ENCODE assay signal across 6 cellular contexts in the genomic region with DNA sequence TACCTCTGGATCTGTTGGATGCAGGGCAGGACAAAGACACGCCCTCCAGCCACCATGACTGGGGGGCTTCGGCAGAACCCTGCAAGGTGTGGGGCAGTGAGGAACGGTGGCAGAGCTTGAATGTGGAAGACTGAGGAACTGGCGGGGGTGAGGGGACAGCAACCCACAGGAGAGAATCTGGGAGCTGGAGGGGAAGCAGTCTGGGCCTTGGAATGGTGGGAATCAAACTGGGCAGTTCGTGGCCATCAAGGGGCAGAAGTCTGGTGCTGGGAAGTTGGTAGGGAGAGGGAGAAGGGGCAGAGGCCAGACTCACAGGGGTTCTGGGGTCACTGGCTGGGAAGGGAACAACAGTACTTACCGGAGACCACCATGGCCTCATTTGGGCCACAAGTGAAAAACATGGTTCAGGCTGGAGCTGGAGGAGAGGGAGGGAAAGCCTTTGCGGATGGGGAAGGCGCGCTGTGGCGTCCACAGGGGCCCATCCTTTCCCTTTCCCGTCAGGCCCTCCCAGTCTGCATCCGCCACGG. TPM values are rescaled to one million over a fixed set of nuclear protein-coding genes. Genes with fewer than 3 reads are reported as not detected.
A peak's percentile ranks its signal among the peaks of the same experiment; 100 is the strongest.
DNase-seq lines count a peak whose midpoint lies in the region; ATAC-seq and TF ChIP-seq lines count a peak whose summit lies in the region.

No MANE protein-coding gene starts in this region.

- H3K36me3 ChIP-seq in kidney epithelial cell (ENCODE audit: control insufficient read depth, insufficient read depth, low read length) = peaks cover 1% of the 10 kb centered on the region

- H3K4me3 ChIP-seq in kidney epithelial cell (ENCODE audit: low read depth, low read length) = peak overlapping the region; percentile 90

- H3K9me3 Mint-ChIP-seq in Calu3 (ENCODE audit: low read depth, unreplicated experiment) = no peaks in the 10 kb centered on the region

- H3K4me1 Mint-ChIP-seq in Calu3 (ENCODE audit: low read depth, unreplicated experiment) = peaks cover 60% of the 10 kb centered on the region

- H3K27ac Mint-ChIP-seq in Calu3 (ENCODE audit: unreplicated experiment) = peak overlapping the region; percentile 98

- H3K36me3 Mint-ChIP-seq in Calu3 (ENCODE audit: insufficient read depth, unreplicated experiment) = peaks cover 86% of the 10 kb centered on the region

- H3K27me3 Mint-ChIP-seq in Calu3 (ENCODE audit: unreplicated experiment) = peaks cover 13% of the 10 kb centered on the region

- no TSS peak for BruUV-seq in Calu3 (replicated peaks; lab: Mats Ljungman, UMichigan)

- H3K27me3 ChIP-seq in kidney epithelial cell (ENCODE audit: control insufficient read depth, insufficient read depth, low read length) = no peaks in the 10 kb centered on the region

- TF ChIP-seq CTCF in Calu3 (IDR thresholded peaks at IDR 0.05; ENCODE audit: unreplicated experiment) (no peak), VCaP (conservative IDR thresholded peaks at IDR 0.05) (no peak), kidney epithelial cell (IDR thresholded peaks at IDR 0.05; ENCODE audit: insufficient read depth, low read length, poor library complexity, severe bottlenecking) (no peak)

- no peak for DNase-seq in Calu3
- no peak for DNase-seq in kidney epithelial cell (ENCODE audit: low read depth)
- DNase-seq in NCI-H146 (lab: John Stamatoyannopoulos, UW) = no peak
- DNase-seq in NCI-H1105 (lab: John Stamatoyannopoulos, UW) = no peak

- no peak for ATAC-seq in HG03045 (IDR thresholded peaks at IDR 0.05; ENCODE audit: unreplicated experiment)

- H3K4me3 Mint-ChIP-seq in Calu3 (ENCODE audit: low read depth, unreplicated experiment) = peak overlapping the region; percentile 93

- CTCF ChIA-PET in Calu3 (lab: Charles Lee) = interaction anchor here (0.5 to 1.6 kb wide), 10 partner anchors 10 to 127 kb away, joined by 3 to 7 read pairs (median 6); no protein-coding TSS in a partner anchor

- intact Hi-C loops in Calu3 (cut with micrococcal nuclease; ENCODE audit: unreplicated experiment) = loop anchor here (1.0 to 2.0 kb wide), 2 partner anchors 22 to 73 kb away; no protein-coding TSS in a partner anchor

- peak overlapping the region; percentile 84 for H3K27ac ChIP-seq in VCaP

RNA-seq across cellular contexts. Expression of gene FLOT1, which starts 0.6 kb away (rescaled TPM):
- 240 and 243 TPM in 2 replicates for total RNA-seq in Calu3 (2022)
- total RNA-seq in kidney epithelial cell = 136 and 142 TPM in 2 replicates

RNA-seq across cellular contexts. Expression of gene IER3, which starts 2.5 kb away (rescaled TPM):
- total RNA-seq in Calu3 (2022) = 270 and 458 TPM in 2 replicates
- total RNA-seq in kidney epithelial cell = 188 and 229 TPM in 2 replicates

RNA-seq across cellular contexts. Expression of gene TUBB, which starts 21.7 kb away (rescaled TPM):
- total RNA-seq in Calu3 (2022) (967 and 1,123 TPM in 2 replicates), kidney epithelial cell (808 and 855 TPM in 2 replicates)

RNA-seq across cellular contexts. Expression of gene MDC1, which starts 24.8 kb away (rescaled TPM):
- total RNA-seq in Calu3 (2022) (62.4 and 66.6 TPM in 2 replicates), kidney epithelial cell (11.4 and 14.7 TPM in 2 replicates)

RNA-seq across cellular contexts. Expression of gene NRM, which starts 51.1 kb away (rescaled TPM):
- 22.8 and 30.2 TPM in 2 replicates for total RNA-seq in Calu3 (2022)
- total RNA-seq in kidney epithelial cell = 8.9 and 10.4 TPM in 2 replicates
